In the genomic region with DNA sequence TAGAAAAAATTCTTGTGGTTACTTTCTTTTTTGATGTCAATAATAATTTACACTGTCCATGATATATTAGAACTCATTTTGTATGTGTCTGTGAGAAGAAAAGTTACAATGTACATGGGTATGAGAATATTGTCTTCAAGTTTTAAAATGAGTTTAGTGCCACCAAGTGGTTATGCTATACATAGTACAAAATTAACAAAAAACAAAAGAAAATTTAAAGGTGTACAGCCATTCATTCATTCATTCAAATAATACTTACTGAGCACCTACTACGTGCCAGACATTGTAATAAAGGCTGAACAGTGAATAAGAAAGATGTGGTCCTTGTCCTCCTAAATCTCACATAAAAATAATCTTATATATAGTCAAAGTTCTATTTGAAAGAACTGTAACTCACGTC, we compare ENCODE assay signal across 11 cellular contexts. TPM values are rescaled to one million over a fixed set of nuclear protein-coding genes. Genes with fewer than 3 reads are reported as not detected.
DNase-seq lines count a peak whose midpoint lies in the region; ATAC-seq, FAIRE-seq and TF ChIP-seq lines count a peak whose summit lies in the region.
"Had no signal": no experiment of that assay in that cellular context is flagged by ENCODE, and none has a peak within 500 bp of the region (broad histone marks: within the 10 kb centered on the region; RNA-seq: fewer than 3 reads in every experiment).

No MANE protein-coding gene starts in this region.

- no peaks in the 10 kb centered on the region for H3K9me3 ChIP-seq in left lung
- H3K9me3 ChIP-seq: neutrophil had no signal

- no peaks in the 10 kb centered on the region for H3K4me1 ChIP-seq in left lung

- H3K36me3 ChIP-seq in left lung: peaks cover 0 to 19% of the 10 kb centered on the region in 2 donors
- H3K36me3 ChIP-seq: neutrophil had no signal

- ATAC-seq in HG02981 (IDR thresholded peaks at IDR 0.05; ENCODE audit: unreplicated experiment) (peak; percentile 62), left lung (peak; percentile 44)
- ATAC-seq in activated CD4-positive, CD25-positive, alpha-beta regulatory T cell treated with anti-CD3 and anti-CD28 coated beads, Interleukin-2, amount 50 U/mL, for 24 hours: no peak

- peak; percentile 97 for FAIRE-seq in G401.6 (lab: Jason Lieb, UNC)

- H3K27me3 ChIP-seq in left lung: no peaks in the 10 kb centered on the region
- H3K27me3 ChIP-seq: neutrophil had no signal

- no peak overlapping the region for H3K27ac ChIP-seq in VCaP
- H3K27ac ChIP-seq in left lung: no peak overlapping the region
- H3K27ac ChIP-seq: neutrophil had no signal

- TF ChIP-seq CTCF in VCaP (conservative IDR thresholded peaks at IDR 0.05): peak; percentile 51
- TF ChIP-seq CTCF in left lung (IDR thresholded peaks at IDR 0.05): no peak

- DNase-seq in left lung (no peak), posterior vena cava (ENCODE audit: low spot score) (no peak)
- no peak for DNase-seq in activated effector memory CD4-positive, alpha-beta T cell treated with anti-CD3 and anti-CD28 coated beads, Interleukin-2, amount 50 U/mL, for 16 hours
- no peak for DNase-seq in NK-92 treated with Interleukin-12 subunit alpha and Interleukin-12 subunit beta, amount 100 ng/mL, for 24 hours (lab: John Stamatoyannopoulos, UW)
- DNase-seq: activated naive CD4-positive, alpha-beta T cell treated with anti-CD3 and anti-CD28 coated beads for 36 hours; NCI-H2171 had no signal

- no peak overlapping the region for H3K4me3 ChIP-seq in left lung

- intact Hi-C loops in left lung (cut with DNase I): no loop called here
- intact Hi-C loops in posterior vena cava (cut with DNase I): no loop called here

RNA-seq across cellular contexts. Expression of a gene that starts 27.7 kb away (rescaled TPM):
- total RNA-seq in left lung: 10 to 100 TPM; 27.9 to 38.7 TPM
- 10 to 100 TPM; 26.0 to 36.7 TPM for total RNA-seq in posterior vena cava

RNA-seq across cellular contexts. Expression of a gene that starts 28.0 kb away (rescaled TPM):
- 10 to 100 TPM; 70.8 to 72.0 TPM for total RNA-seq in left lung
- total RNA-seq in posterior vena cava: 10 to 100 TPM; 70.5 to 80.6 TPM

Comparison
In these comparisons a context has a peak if more than half of its experiments do, and no peak if none do; other contexts are left out.
1. ATAC-seq: peak in HG02981 (single experiment) and left lung (single experiment); none in activated CD4-positive, CD25-positive, alpha-beta regulatory T cell treated with anti-CD3 and anti-CD28 coated beads, Interleukin-2, amount 50 U/mL, for 24 hours (0 of 2).